Comparison of ENCODE assay signal across 8 cellular contexts in genomic region chr6:35596448-35597442, GRCh38.
DNase-seq lines count a peak whose midpoint lies in the region; ATAC-seq and TF ChIP-seq lines count a peak whose summit lies in the region.
"Had no signal": no experiment of that assay in that cellular context is flagged by ENCODE, and none has a peak within 500 bp of the region (broad histone marks: within the 10 kb centered on the region; RNA-seq: fewer than 3 reads in every experiment).

No MANE protein-coding gene starts in this region.

- peak overlapping the region; percentile 18 for H3K27ac ChIP-seq in VCaP
- peak overlapping the region; percentile 41 for H3K27ac ChIP-seq in foreskin keratinocyte

- intact Hi-C loops in head of caudate nucleus (cut with DNase I): no loop called here

- DNase-seq in HFF-Myc (ENCODE audit: extremely low read depth, low read depth): peak; percentile 87
- DNase-seq in foreskin keratinocyte: peak; percentile 72 to 88
- peak; percentile 72 for DNase-seq in stromal cell of bone marrow (ENCODE audit: low read depth)
- DNase-seq in head of caudate nucleus: no peak
- DNase-seq in activated gamma-delta T cell treated with Interleukin-2 at 50 U/mL for 16 hours: no peak

- ATAC-seq in foreskin keratinocyte (peak; percentile 48), HG03039 (IDR thresholded peaks at IDR 0.05; ENCODE audit: unreplicated experiment) (no peak)
- ATAC-seq: WTC11 had no signal

- no peak overlapping the region for H3K4me3 ChIP-seq in HFF-Myc (replicated peaks; ENCODE audit: low read depth, low read length)

- no peaks in the 10 kb centered on the region for H3K27me3 ChIP-seq in foreskin keratinocyte

- TF ChIP-seq CTCF in HFF-Myc (IDR thresholded peaks at IDR 0.05; ENCODE audit: low read depth, low read length, missing control alignments): no peak
- no peak for TF ChIP-seq CTCF in VCaP (conservative IDR thresholded peaks at IDR 0.05)
- TF ChIP-seq CTCF in foreskin keratinocyte (conservative IDR thresholded peaks at IDR 0.05): no peak

- peaks cover 42% of the 10 kb centered on the region for H3K4me1 ChIP-seq in foreskin keratinocyte

Comparison
In these comparisons a context has a peak if more than half of its experiments do, and no peak if none do; other contexts are left out.
1. DNase-seq: peak in HFF-Myc (single experiment), foreskin keratinocyte (2 of 2) and stromal cell of bone marrow (single experiment); none in head of caudate nucleus (0 of 42) and activated gamma-delta T cell treated with Interleukin-2 at 50 U/mL for 16 hours (single experiment).